ENCODE assay signal across 8 cellular contexts in genomic region chr13:28636677-28637317, GRCh38. TPM values are rescaled to one million over a fixed set of nuclear protein-coding genes. Genes with fewer than 3 reads are reported as not detected.
A peak's percentile ranks its signal among the peaks of the same experiment; 100 is the strongest.
DNase-seq lines count a peak whose midpoint lies in the region; ATAC-seq and TF ChIP-seq lines count a peak whose summit lies in the region.

No MANE protein-coding gene starts in this region.

- no peak for TF ChIP-seq POLR2A in GM18505 (IDR thresholded peaks at IDR 0.05; ENCODE audit: borderline replicate concordance, extremely low read depth, insufficient read depth, insufficient read length)

- H3K9ac ChIP-seq in NT2/D1 (ENCODE audit: insufficient read length, low read depth) = no peak overlapping the region

- H3K36me3 ChIP-seq in NT2/D1 (ENCODE audit: insufficient read depth, insufficient read length, low read length) = no peaks in the 10 kb centered on the region

- peak; percentile 74 for DNase-seq in AG10803 (ENCODE audit: low read depth)
- peak; percentile 57 for DNase-seq in NT2/D1 (ENCODE audit: low read depth, low spot score)
- peak; percentile 67 to 73 for DNase-seq in activated T-cell treated with anti-CD3 and anti-CD28 coated beads, Interleukin-2, amount 50 U/mL, for 48 hours
- DNase-seq in fibroblast of the conjunctiva (ENCODE audit: low read depth) = peak; percentile 61
- no peak for DNase-seq in omental fat pad (ENCODE audit: low spot score)

- no peaks in the 10 kb centered on the region for H3K9me3 ChIP-seq in NT2/D1 (ENCODE audit: insufficient read depth, low read length)

- H3K4me1 ChIP-seq in NT2/D1 (ENCODE audit: insufficient read depth, insufficient read length) = no peaks in the 10 kb centered on the region

- TF ChIP-seq CTCF in AG10803 (conservative IDR thresholded peaks at IDR 0.05; ENCODE audit: low read length) (peak; percentile 98), omental fat pad (IDR thresholded peaks at IDR 0.05) (peak in 1 of 3 donors; percentile 32)

- no peaks in the 10 kb centered on the region for H3K27me3 ChIP-seq in NT2/D1 (ENCODE audit: insufficient read depth, insufficient read length)

- ATAC-seq in GM18505 (IDR thresholded peaks at IDR 0.05; ENCODE audit: unreplicated experiment) (peak; percentile 54), HG03571 (IDR thresholded peaks at IDR 0.05; ENCODE audit: unreplicated experiment) (peak; percentile 37), omental fat pad (ENCODE audit: low FRiP score) (peak; percentile 77), GM21367 (IDR thresholded peaks at IDR 0.05; ENCODE audit: unreplicated experiment) (no peak)

- H3K4me3 ChIP-seq in AG10803 (ENCODE audit: low read length) (no peak overlapping the region), NT2/D1 (ENCODE audit: insufficient read length, low read depth) (no peak overlapping the region)

RNA-seq across cellular contexts. Expression of gene POMP, which starts 22.1 kb away (rescaled TPM):
- total RNA-seq in omental fat pad = 10 to 100 TPM; 67.4 to 85.0 (median 81.4) TPM
